In the genomic region with DNA sequence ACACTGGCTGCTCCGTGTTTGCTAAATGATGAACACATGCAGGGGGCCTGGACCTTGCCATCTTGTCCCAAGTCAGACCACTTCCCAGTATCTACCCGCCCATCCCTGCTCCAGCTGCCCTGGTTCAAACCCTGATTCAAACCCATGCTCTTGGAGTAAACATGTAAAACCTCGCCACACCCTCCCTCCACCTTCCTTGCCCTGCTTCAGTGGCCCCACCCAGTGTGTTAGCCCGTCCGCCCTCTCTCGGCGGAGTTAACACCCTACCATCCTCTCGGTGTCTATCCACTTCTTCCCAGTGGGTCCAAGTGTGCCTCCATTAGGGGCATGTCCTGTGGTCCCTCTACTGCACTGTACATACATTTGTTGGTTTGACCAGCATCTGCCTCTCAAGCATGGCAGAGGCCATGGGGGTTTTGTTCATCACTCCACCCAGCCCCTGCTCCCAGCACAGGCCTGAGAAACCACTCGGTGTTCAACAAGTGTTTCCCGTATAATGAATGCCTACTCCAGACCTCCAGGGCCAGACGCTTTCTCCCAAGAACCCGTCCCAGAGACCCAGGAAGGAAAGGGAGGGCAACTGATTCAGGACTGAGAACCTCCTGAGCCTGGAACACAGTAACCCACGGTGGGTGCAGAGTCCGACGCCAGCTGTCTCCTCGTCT, we compare ENCODE assay signal across 1 cellular context.
TF ChIP-seq lines count a peak whose summit lies in the region.

No MANE protein-coding gene starts in this region.

TF ChIP-seq in HEK293, 187 proteins besides CTCF, POLR2A, EP300 and RAD21 (continued from another document):
- TF ChIP-seq, protein P1, sequence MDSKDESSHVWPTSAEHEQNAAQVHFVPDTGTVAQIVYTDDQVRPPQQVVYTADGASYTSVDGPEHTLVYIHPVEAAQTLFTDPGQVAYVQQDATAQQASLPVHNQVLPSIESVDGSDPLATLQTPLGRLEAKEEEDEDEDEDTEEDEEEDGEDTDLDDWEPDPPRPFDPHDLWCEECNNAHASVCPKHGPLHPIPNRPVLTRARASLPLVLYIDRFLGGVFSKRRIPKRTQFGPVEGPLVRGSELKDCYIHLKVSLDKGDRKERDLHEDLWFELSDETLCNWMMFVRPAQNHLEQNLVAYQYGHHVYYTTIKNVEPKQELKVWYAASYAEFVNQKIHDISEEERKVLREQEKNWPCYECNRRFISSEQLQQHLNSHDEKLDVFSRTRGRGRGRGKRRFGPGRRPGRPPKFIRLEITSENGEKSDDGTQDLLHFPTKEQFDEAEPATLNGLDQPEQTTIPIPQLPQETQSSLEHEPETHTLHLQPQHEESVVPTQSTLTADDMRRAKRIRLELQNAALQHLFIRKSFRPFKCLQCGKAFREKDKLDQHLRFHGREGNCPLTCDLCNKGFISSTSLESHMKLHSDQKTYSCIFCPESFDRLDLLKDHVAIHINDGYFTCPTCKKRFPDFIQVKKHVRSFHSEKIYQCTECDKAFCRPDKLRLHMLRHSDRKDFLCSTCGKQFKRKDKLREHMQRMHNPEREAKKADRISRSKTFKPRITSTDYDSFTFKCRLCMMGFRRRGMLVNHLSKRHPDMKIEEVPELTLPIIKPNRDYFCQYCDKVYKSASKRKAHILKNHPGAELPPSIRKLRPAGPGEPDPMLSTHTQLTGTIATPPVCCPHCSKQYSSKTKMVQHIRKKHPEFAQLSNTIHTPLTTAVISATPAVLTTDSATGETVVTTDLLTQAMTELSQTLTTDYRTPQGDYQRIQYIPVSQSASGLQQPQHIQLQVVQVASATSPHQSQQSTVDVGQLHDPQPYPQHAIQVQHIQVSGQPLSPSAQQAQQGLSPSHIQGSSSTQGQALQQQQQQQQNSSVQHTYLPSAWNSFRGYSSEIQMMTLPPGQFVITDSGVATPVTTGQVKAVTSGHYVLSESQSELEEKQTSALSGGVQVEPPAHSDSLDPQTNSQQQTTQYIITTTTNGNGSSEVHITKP (tag by site-specific recombination; IDR thresholded peaks at IDR 0.05) = no peak
- no peak for TF ChIP-seq PRDM1 (tag by site-specific recombination; IDR thresholded peaks at IDR 0.05)
- TF ChIP-seq ZNF37A (tag by site-specific recombination; IDR thresholded peaks at IDR 0.05) = no peak
- TF ChIP-seq ZEB2 (tag by site-specific recombination; IDR thresholded peaks at IDR 0.05) = no peak
- no peak for TF ChIP-seq ZNF776 (tag by site-specific recombination; IDR thresholded peaks at IDR 0.05; ENCODE audit: borderline replicate concordance)
- TF ChIP-seq KLF1 (tag by site-specific recombination; IDR thresholded peaks at IDR 0.05) = peak; percentile 98
- peak; percentile 75; the same call in 1 of the 2 replicates for TF ChIP-seq SCRT1 (tag by site-specific recombination; IDR thresholded peaks at IDR 0.05; ENCODE audit: borderline replicate concordance)
- TF ChIP-seq KLF16 (tag by site-specific recombination; IDR thresholded peaks at IDR 0.05) = no peak
